In genomic region chr4:175139205-175139604, GRCh38 we compare ENCODE assay signal across 28 cellular contexts.
"Had no signal": no experiment of that assay in that cellular context is flagged by ENCODE, and none has a peak within 500 bp of the region (broad histone marks: within the 10 kb centered on the region; RNA-seq: fewer than 3 reads in every experiment).

No MANE protein-coding gene starts in this region.

- H3K27me3 ChIP-seq: stomach, suprapubic skin, testis, thyroid gland, tibial artery, tibial nerve, transverse colon, upper lobe of left lung, upper lobe of right lung, uterus, vagina had no signal

- ATAC-seq: stimulated activated effector memory CD8-positive, alpha-beta T cell treated with anti-CD3 and anti-CD28 coated beads, Interleukin-12 subunit alpha, Interleukin-12 subunit beta, amount 100 ng/mL, for 72 hours; stimulated activated memory B cell treated with anti-CD40 and anti-IgM and Interleukin-4, amounts not matched to agents 10 μg/mL and 1 μg/mL and 100 μg/mL, for 72 hours; stimulated activated naive B cell treated with anti-CD40 and anti-IgM and Interleukin-4, amounts not matched to agents 10 μg/mL and 1 μg/mL and 100 μg/mL, for 72 hours; stimulated activated naive CD8-positive, alpha-beta T cell treated with anti-CD3 and anti-CD28 coated beads, Interleukin-15, amount 100 ng/mL, for 72 hours; stimulated activated naive CD8-positive, alpha-beta T cell treated with anti-CD3 and anti-CD28 coated beads, Interleukin-15, Interleukin-2, amounts not matched to agents 100 U/mL and 50 U/mL, for 24 hours; upper lobe of right lung had no signal

- H3K27ac Mint-ChIP-seq: stimulated activated effector memory CD8-positive, alpha-beta T cell treated with anti-CD3 and anti-CD28 coated beads, Interleukin-12 subunit alpha, Interleukin-12 subunit beta, amount 100 ng/mL, for 72 hours; stimulated activated memory B cell treated with anti-CD40 and anti-IgM and Interleukin-4, amounts not matched to agents 10 μg/mL and 1 μg/mL and 100 μg/mL, for 72 hours; stimulated activated naive B cell treated with anti-CD40 and anti-IgM and Interleukin-4, amounts not matched to agents 10 μg/mL and 1 μg/mL and 100 μg/mL, for 72 hours; stimulated activated naive CD8-positive, alpha-beta T cell treated with anti-CD3 and anti-CD28 coated beads, Interleukin-15, amount 100 ng/mL, for 72 hours; stimulated activated naive CD8-positive, alpha-beta T cell treated with anti-CD3 and anti-CD28 coated beads, Interleukin-15, Interleukin-2, amounts not matched to agents 100 ng/mL and 50 ng/mL, for 24 hours; type B pancreatic cell had no signal

- H3K4me3 Mint-ChIP-seq: stimulated activated effector memory CD8-positive, alpha-beta T cell treated with anti-CD3 and anti-CD28 coated beads, Interleukin-12 subunit alpha, Interleukin-12 subunit beta, amount 100 ng/mL, for 72 hours; stimulated activated memory B cell treated with anti-CD40 and anti-IgM and Interleukin-4, amounts not matched to agents 10 μg/mL and 1 μg/mL and 100 μg/mL, for 72 hours; stimulated activated naive B cell treated with anti-CD40 and anti-IgM and Interleukin-4, amounts not matched to agents 10 μg/mL and 1 μg/mL and 100 μg/mL, for 72 hours; stimulated activated naive CD8-positive, alpha-beta T cell treated with anti-CD3 and anti-CD28 coated beads, Interleukin-15, amount 100 ng/mL, for 72 hours; stimulated activated naive CD8-positive, alpha-beta T cell treated with anti-CD3 and anti-CD28 coated beads, Interleukin-15, Interleukin-2, amounts not matched to agents 100 ng/mL and 50 ng/mL, for 24 hours; type B pancreatic cell had no signal

- H3K4me1 ChIP-seq: stomach, suprapubic skin, testis, thyroid gland, tibial artery, tibial nerve, transverse colon, upper lobe of left lung, upper lobe of right lung, uterus, vagina had no signal

- H3K36me3 Mint-ChIP-seq: stimulated activated effector memory CD8-positive, alpha-beta T cell treated with anti-CD3 and anti-CD28 coated beads, Interleukin-12 subunit alpha, Interleukin-12 subunit beta, amount 100 ng/mL, for 72 hours; stimulated activated memory B cell treated with anti-CD40 and anti-IgM and Interleukin-4, amounts not matched to agents 10 μg/mL and 1 μg/mL and 100 μg/mL, for 72 hours; stimulated activated naive B cell treated with anti-CD40 and anti-IgM and Interleukin-4, amounts not matched to agents 10 μg/mL and 1 μg/mL and 100 μg/mL, for 72 hours; type B pancreatic cell had no signal

- H3K27me3 Mint-ChIP-seq: stimulated activated memory B cell treated with anti-CD40 and anti-IgM and Interleukin-4, amounts not matched to agents 10 μg/mL and 1 μg/mL and 100 μg/mL, for 72 hours; stimulated activated naive B cell treated with anti-CD40 and anti-IgM and Interleukin-4, amounts not matched to agents 10 μg/mL and 1 μg/mL and 100 μg/mL, for 72 hours; stimulated activated naive CD8-positive, alpha-beta T cell treated with anti-CD3 and anti-CD28 coated beads, Interleukin-15, amount 100 ng/mL, for 72 hours; stimulated activated naive CD8-positive, alpha-beta T cell treated with anti-CD3 and anti-CD28 coated beads, Interleukin-15, Interleukin-2, amounts not matched to agents 100 ng/mL and 50 ng/mL, for 24 hours; type B pancreatic cell had no signal

- H3K27ac ChIP-seq: stomach, suprapubic skin, testis, thoracic aorta, thyroid gland, tibial artery, tibial nerve, transverse colon, upper lobe of left lung, upper lobe of right lung, uterus, vagina had no signal

- H3K9me3 ChIP-seq: stomach, suprapubic skin, testis, thoracic aorta, thyroid gland, tibial artery, tibial nerve, transverse colon, upper lobe of left lung, upper lobe of right lung, uterus, vagina had no signal

- DNase-seq: stimulated activated CD4-positive, alpha-beta T cell treated with anti-CD3 and anti-CD28 coated beads, Interleukin-2, amount 100 ng/mL, for 48 hours; stimulated activated CD4-positive, alpha-beta T cell treated with anti-CD3 and anti-CD28 coated beads, Interleukin-4, amount 100 ng/mL, for 1 hour; stimulated activated CD4-positive, alpha-beta T cell treated with anti-CD3 and anti-CD28 coated beads, Interleukin-4, amount 100 ng/mL, for 24 hours; stimulated activated CD4-positive, alpha-beta T cell treated with anti-CD3 and anti-CD28 coated beads, Interleukin-4, amount 100 ng/mL, for 4 hours; stimulated activated CD8-positive, alpha-beta memory T cell treated with anti-CD3 and anti-CD28 coated beads, Interleukin-4, amount 100 ng/mL, for 48 hours; stimulated activated naive B cell treated with anti-CD40 and anti-IgM and Interleukin-4, amounts not matched to agents 10 μg/mL and 1 μg/mL and 100 μg/mL, for 72 hours; stimulated activated naive CD4-positive, alpha-beta T cell; stimulated activated naive CD4-positive, alpha-beta T cell treated with Interleukin-2 at 50 U/mL for 16 hours; stimulated activated naive CD8-positive, alpha-beta T cell treated with anti-CD3 and anti-CD28 coated beads, Interleukin-15, amount 100 ng/mL, for 72 hours; stimulated activated naive CD8-positive, alpha-beta T cell treated with anti-CD3 and anti-CD28 coated beads, Interleukin-15, Interleukin-2, amounts not matched to agents 100 U/mL and 50 U/mL, for 24 hours; stomach; substantia nigra; testis; thyroid gland; tibial artery; transverse colon; trophoblast cell; upper lobe of left lung; upper lobe of right lung; uterus had no signal

- H3K4me1 Mint-ChIP-seq: stimulated activated effector memory CD8-positive, alpha-beta T cell treated with anti-CD3 and anti-CD28 coated beads, Interleukin-12 subunit alpha, Interleukin-12 subunit beta, amount 100 ng/mL, for 72 hours; stimulated activated memory B cell treated with anti-CD40 and anti-IgM and Interleukin-4, amounts not matched to agents 10 μg/mL and 1 μg/mL and 100 μg/mL, for 72 hours; stimulated activated naive B cell treated with anti-CD40 and anti-IgM and Interleukin-4, amounts not matched to agents 10 μg/mL and 1 μg/mL and 100 μg/mL, for 72 hours; stimulated activated naive CD8-positive, alpha-beta T cell treated with anti-CD3 and anti-CD28 coated beads, Interleukin-15, amount 100 ng/mL, for 72 hours had no signal

- H3K9me3 Mint-ChIP-seq: type B pancreatic cell had no signal

- H3K36me3 ChIP-seq: stomach, suprapubic skin, thoracic aorta, thyroid gland, tibial artery, tibial nerve, transverse colon, upper lobe of left lung, upper lobe of right lung, uterus, vagina had no signal

- H3K4me3 ChIP-seq: stomach, suprapubic skin, testis, thoracic aorta, thyroid gland, tibial artery, tibial nerve, transverse colon, upper lobe of left lung, upper lobe of right lung, uterus, vagina had no signal
